21 cellular contexts compared by ENCODE assay signal in the genomic region with DNA sequence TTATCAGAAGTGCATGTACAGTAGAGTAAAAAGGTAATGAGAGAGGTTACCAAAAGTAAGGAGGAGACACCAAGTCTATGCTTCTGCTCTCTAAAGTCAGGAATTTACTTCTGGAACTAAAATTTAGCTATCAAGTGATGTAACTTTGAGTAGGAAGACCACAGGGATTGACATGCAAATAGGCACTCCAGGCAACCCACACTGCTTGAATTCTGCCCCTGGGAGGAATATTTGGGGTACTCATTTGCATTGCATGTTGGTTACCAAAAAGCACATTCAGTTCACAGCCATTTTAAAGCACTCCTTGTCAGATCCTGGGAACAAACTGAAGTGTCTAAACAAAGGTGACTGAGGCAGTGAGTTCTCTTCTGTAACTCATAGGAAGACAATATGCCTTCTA.
DNase-seq lines count a peak whose midpoint lies in the region; ATAC-seq and TF ChIP-seq lines count a peak whose summit lies in the region.
"Had no signal": no experiment of that assay in that cellular context is flagged by ENCODE, and none has a peak within 500 bp of the region (broad histone marks: within the 10 kb centered on the region; RNA-seq: fewer than 3 reads in every experiment).

No MANE protein-coding gene starts in this region.

- peaks cover 6% of the 10 kb centered on the region for H3K4me1 ChIP-seq in mesodermal cell (ENCODE audit: control insufficient read depth, insufficient read depth, low read length, poor library complexity, severe bottlenecking)
- H3K4me1 ChIP-seq in tibial artery: peaks cover 0 to 17% (median 13%) of the 10 kb centered on the region in 4 donors
- H3K4me1 ChIP-seq: psoas muscle had no signal

- peak overlapping the region; percentile 96 for H3K27ac ChIP-seq in SK-N-MC
- H3K27ac ChIP-seq in mesodermal cell (ENCODE audit: low read depth, low read length, severe bottlenecking): peak overlapping the region; percentile 66
- H3K27ac ChIP-seq in tibial artery: peak overlapping the region; percentile 12 to 26
- H3K27ac ChIP-seq: psoas muscle had no signal

- no peak overlapping the region for H3K27ac Mint-ChIP-seq in progenitor cell of endocrine pancreas
- H3K27ac Mint-ChIP-seq: activated T-helper 1 cell treated with anti-CD3 and anti-CD28 coated beads, Interleukin-12 subunit alpha, Interleukin-12 subunit beta, Interleukin-2, Interleukin-4 antibody, amounts not matched to agents 30 ng/mL and 10 ng/mL and 1 ng/mL, durations not matched to agents 14 hours and 24 hours and 36 hours; IgD-negative memory B cell; stimulated activated effector memory CD8-positive, alpha-beta T cell treated with anti-CD3 and anti-CD28 coated beads, Interleukin-12 subunit alpha, Interleukin-12 subunit beta, amount 100 ng/mL, for 72 hours; T-helper 2 cell treated with Interferon-gamma antibody and Interleukin-4, amounts not matched to agents 5 μg/mL and 100 μg/mL, for 36 hours had no signal

- no peak overlapping the region for H3K4me3 Mint-ChIP-seq in progenitor cell of endocrine pancreas (ENCODE audit: low read depth)
- H3K4me3 Mint-ChIP-seq: activated T-helper 1 cell treated with anti-CD3 and anti-CD28 coated beads, Interleukin-12 subunit alpha, Interleukin-12 subunit beta, Interleukin-2, Interleukin-4 antibody, amounts not matched to agents 30 ng/mL and 10 ng/mL and 1 ng/mL, durations not matched to agents 14 hours and 24 hours and 36 hours; IgD-negative memory B cell; stimulated activated effector memory CD8-positive, alpha-beta T cell treated with anti-CD3 and anti-CD28 coated beads, Interleukin-12 subunit alpha, Interleukin-12 subunit beta, amount 100 ng/mL, for 72 hours; T-helper 2 cell treated with Interferon-gamma antibody and Interleukin-4, amounts not matched to agents 5 μg/mL and 100 μg/mL, for 36 hours had no signal

- H3K9me3 ChIP-seq in SK-N-MC (ENCODE audit: low read depth, low read length) (no peaks in the 10 kb centered on the region), mesodermal cell (ENCODE audit: control insufficient read depth, low read length) (peaks cover 5% of the 10 kb centered on the region), tibial artery (peaks cover 0 to 5% (median 4%) of the 10 kb centered on the region in 3 donors)

- peaks cover 21% of the 10 kb centered on the region for H3K9me3 Mint-ChIP-seq in progenitor cell of endocrine pancreas (ENCODE audit: low read depth)

- no peak overlapping the region for H3K9ac ChIP-seq in SK-N-MC (ENCODE audit: insufficient read length)

- ATAC-seq in HG03521 (IDR thresholded peaks at IDR 0.05; ENCODE audit: unreplicated experiment): no peak
- ATAC-seq: psoas muscle; stimulated activated effector memory CD8-positive, alpha-beta T cell treated with anti-CD3 and anti-CD28 coated beads, Interleukin-12 subunit alpha, Interleukin-12 subunit beta, amount 100 ng/mL, for 72 hours had no signal

- intact Hi-C loops in head of caudate nucleus (cut with DNase I): no loop called here
- intact Hi-C loops in tibial artery (cut with DNase I; ENCODE audit: low total_unique reads): no loop called here

- H3K36me3 ChIP-seq in SK-N-MC (ENCODE audit: insufficient read depth, low read length) (no peaks in the 10 kb centered on the region), mesodermal cell (ENCODE audit: control insufficient read depth, insufficient read depth, low read length) (no peaks in the 10 kb centered on the region), tibial artery (no peaks in the 10 kb centered on the region)

- H3K4me1 Mint-ChIP-seq in progenitor cell of endocrine pancreas (ENCODE audit: low read depth): no peaks in the 10 kb centered on the region
- H3K4me1 Mint-ChIP-seq: stimulated activated effector memory CD8-positive, alpha-beta T cell treated with anti-CD3 and anti-CD28 coated beads, Interleukin-12 subunit alpha, Interleukin-12 subunit beta, amount 100 ng/mL, for 72 hours had no signal

- no peak for TF ChIP-seq CTCF in tibial artery (IDR thresholded peaks at IDR 0.05)
- no peak for TF ChIP-seq CTCF in progenitor cell of endocrine pancreas (IDR thresholded peaks at IDR 0.05; ENCODE audit: unreplicated experiment)

- no peaks in the 10 kb centered on the region for H3K27me3 Mint-ChIP-seq in progenitor cell of endocrine pancreas
- H3K27me3 Mint-ChIP-seq: IgD-negative memory B cell had no signal

- H3K4me3 ChIP-seq in SK-N-MC: peak overlapping the region; percentile 65
- H3K4me3 ChIP-seq in mesodermal cell (ENCODE audit: extremely low read depth, insufficient read depth, low read length, poor library complexity, severe bottlenecking): no peak overlapping the region
- H3K4me3 ChIP-seq in tibial artery: no peak overlapping the region
- H3K4me3 ChIP-seq: psoas muscle had no signal

- no peaks in the 10 kb centered on the region for H3K36me3 Mint-ChIP-seq in progenitor cell of endocrine pancreas (ENCODE audit: insufficient read depth)
- H3K36me3 Mint-ChIP-seq: IgD-negative memory B cell; stimulated activated effector memory CD8-positive, alpha-beta T cell treated with anti-CD3 and anti-CD28 coated beads, Interleukin-12 subunit alpha, Interleukin-12 subunit beta, amount 100 ng/mL, for 72 hours had no signal

- DNase-seq in SK-N-MC (ENCODE audit: low read depth, low spot score) (peak; percentile 32), head of caudate nucleus (peak in 30 of 42 donors; percentile 3 to 81 (median 46)), tibial artery (no peak), progenitor cell of endocrine pancreas (ENCODE audit: low spot score, unreplicated experiment) (no peak), SIG-M5 treated with dmso at 0.1 percent for 504 hours (lab: John Stamatoyannopoulos, UW; ENCODE audit: unreplicated experiment) (no peak), ecto neural progenitor cell (ENCODE audit: low spot score) (no peak)
- DNase-seq: activated CD4-positive, alpha-beta T cell treated with anti-CD3 and anti-CD28 coated beads for 48 hours; activated naive CD4-positive, alpha-beta T cell treated with anti-CD3 and anti-CD28 coated beads, Interleukin-2, amount 50 U/mL, for 16 hours; central memory CD4-positive, alpha-beta T cell; dermis blood vessel endothelial cell; glutamatergic neuron; NCI-H1105 treated with DMSO at 0.1 percent for 48 hours; NCI-H2029 treated with DMSO at 0.1 percent for 48 hours; NCI-H774; psoas muscle had no signal

- H3K27me3 ChIP-seq in tibial artery: no peaks in the 10 kb centered on the region

Comparison
In these comparisons a context has a peak if more than half of its experiments do, and no peak if none do; other contexts are left out.
1. DNase-seq: peak in SK-N-MC (single experiment) and head of caudate nucleus (30 of 42); none in tibial artery (0 of 2), progenitor cell of endocrine pancreas (single experiment), SIG-M5 treated with dmso at 0.1 percent for 504 hours (single experiment) and ecto neural progenitor cell (single experiment).
2. H3K27ac ChIP-seq: peak in every context shown above with its lines; median percentile 96 in SK-N-MC; 66 in mesodermal cell; 19 in tibial artery.